In genomic region chr5:127812570-127812969, GRCh38 we compare ENCODE assay signal across 28 cellular contexts.
A peak's percentile ranks its signal among the peaks of the same experiment; 100 is the strongest.
DNase-seq lines count a peak whose midpoint lies in the region; ATAC-seq and TF ChIP-seq lines count a peak whose summit lies in the region.
"Had no signal": no experiment of that assay in that cellular context is flagged by ENCODE, and none has a peak within 500 bp of the region (broad histone marks: within the 10 kb centered on the region; RNA-seq: fewer than 3 reads in every experiment).

No MANE protein-coding gene starts in this region.

- H3K4me1 ChIP-seq in RWPE2 (ENCODE audit: insufficient read depth, poor library complexity, severe bottlenecking), result peaks cover 26% of the 10 kb centered on the region
- H3K4me1 ChIP-seq: testis had no signal

- no peak for TF ChIP-seq CTCF in HFFc6 (IDR thresholded peaks at IDR 0.05)
- TF ChIP-seq CTCF in RWPE2 (IDR thresholded peaks at IDR 0.05; ENCODE audit: poor library complexity, severe bottlenecking), result no peak
- TF ChIP-seq CTCF in progenitor cell of endocrine pancreas (IDR thresholded peaks at IDR 0.05; ENCODE audit: unreplicated experiment), result no peak

- H3K4me1 Mint-ChIP-seq in HFFc6 (ENCODE audit: low read depth) (peaks cover 45% of the 10 kb centered on the region), progenitor cell of endocrine pancreas (ENCODE audit: low read depth) (peaks cover 3% of the 10 kb centered on the region)
- H3K4me1 Mint-ChIP-seq: activated B cell treated with CpG ODN at 0.5 μM for 24 hours; activated CD4-positive, alpha-beta memory T cell treated with anti-CD3 and anti-CD28 coated beads, Interleukin-2, amount 10 ng/mL, durations not matched to agents 7 days and 5 days had no signal

- H3K27ac Mint-ChIP-seq in HFFc6, result peak overlapping the region; percentile 3; the same call in 1 of the 2 replicates
- peak overlapping the region; percentile 53 for H3K27ac Mint-ChIP-seq in progenitor cell of endocrine pancreas
- H3K27ac Mint-ChIP-seq: activated B cell treated with CpG ODN at 0.5 μM for 24 hours; activated CD4-positive, alpha-beta memory T cell treated with anti-CD3 and anti-CD28 coated beads, Interleukin-2, amount 10 ng/mL, durations not matched to agents 7 days and 5 days had no signal

- H3K27me3 Mint-ChIP-seq in HFFc6 (ENCODE audit: insufficient read depth) (no peaks in the 10 kb centered on the region), progenitor cell of endocrine pancreas (no peaks in the 10 kb centered on the region)

- peak overlapping the region; percentile 85 for H3K27ac ChIP-seq in RWPE2 (ENCODE audit: poor library complexity, severe bottlenecking)
- H3K27ac ChIP-seq: testis, uterus had no signal

- no peaks in the 10 kb centered on the region for H3K27me3 ChIP-seq in RWPE2 (ENCODE audit: insufficient read depth, poor library complexity, severe bottlenecking)
- H3K27me3 ChIP-seq: testis, uterus had no signal

- no peaks in the 10 kb centered on the region for H3K9me3 Mint-ChIP-seq in HFFc6
- H3K9me3 Mint-ChIP-seq in progenitor cell of endocrine pancreas (ENCODE audit: low read depth), result no peaks in the 10 kb centered on the region
- H3K9me3 Mint-ChIP-seq: activated B cell treated with CpG ODN at 0.5 μM for 24 hours; activated CD4-positive, alpha-beta memory T cell treated with anti-CD3 and anti-CD28 coated beads, Interleukin-2, amount 10 ng/mL, durations not matched to agents 7 days and 5 days; neural crest cell had no signal

- H3K36me3 Mint-ChIP-seq in HFFc6 (ENCODE audit: low read depth) (peaks cover 4% of the 10 kb centered on the region; the same call in 1 of the 2 replicates), progenitor cell of endocrine pancreas (ENCODE audit: insufficient read depth) (no peaks in the 10 kb centered on the region)

- H3K4me3 Mint-ChIP-seq in HFFc6 (peak overlapping the region; percentile 54; the same call in 1 of the 2 replicates), progenitor cell of endocrine pancreas (ENCODE audit: low read depth) (no peak overlapping the region)
- H3K4me3 Mint-ChIP-seq: activated B cell treated with CpG ODN at 0.5 μM for 24 hours; activated CD4-positive, alpha-beta memory T cell treated with anti-CD3 and anti-CD28 coated beads, Interleukin-2, amount 10 ng/mL, durations not matched to agents 7 days and 5 days; neural crest cell had no signal

- no peak for DNase-seq in HFFc6
- DNase-seq in RWPE2 (ENCODE audit: low spot score), result no peak
- no peak for DNase-seq in progenitor cell of endocrine pancreas (ENCODE audit: low spot score, unreplicated experiment)
- DNase-seq in dedifferentiated amniotic fluid mesenchymal stem cell (ENCODE audit: extremely low spot score), result no peak
- DNase-seq in 8988T, result no peak
- DNase-seq: activated B cell treated with CpG ODN at 0.5 μM for 24 hours; activated CD4-positive, alpha-beta memory T cell treated with anti-CD3 and anti-CD28 coated beads, Interleukin-2, amount 10 ng/mL, durations not matched to agents 7 days and 5 days; activated gamma-delta T cell treated with Interleukin-2 at 50 U/mL for 16 hours; activated T-cell treated with anti-CD3 and anti-CD28 coated beads for 4 hours; amniotic stem cell; dermis blood vessel endothelial cell; foreskin melanocyte; hypothalamus; islet precursor cell; mucosa of descending colon; NCI-H1417 treated with DMSO at 0.1 percent for 48 hours; NCI-H2107; NCI-H510A; stimulated activated CD4-positive, alpha-beta T cell treated with anti-CD3 and anti-CD28 coated beads, Interleukin-2, amount 100 ng/mL, for 48 hours; stimulated activated naive CD4-positive, alpha-beta T cell; T1000; testis; uterus had no signal

- H3K9me3 ChIP-seq in RWPE2 (ENCODE audit: severe bottlenecking), result no peaks in the 10 kb centered on the region
- H3K9me3 ChIP-seq: mucosa of descending colon, testis, uterus had no signal

- ATAC-seq in RWPE2 (ENCODE audit: low read depth) (peak; percentile 55), esophagus mucosa (peak; percentile 87), GM19351 (IDR thresholded peaks at IDR 0.05; ENCODE audit: unreplicated experiment) (no peak), HG02973 (IDR thresholded peaks at IDR 0.05; ENCODE audit: unreplicated experiment) (no peak)
- ATAC-seq: HCT116, mucosa of descending colon had no signal

- no peak overlapping the region for H3K4me3 ChIP-seq in RWPE2 (ENCODE audit: severe bottlenecking)
- H3K4me3 ChIP-seq: mucosa of descending colon, testis, uterus had no signal

- H3K36me3 ChIP-seq in RWPE2 (ENCODE audit: low read depth), result no peaks in the 10 kb centered on the region
- H3K36me3 ChIP-seq: uterus had no signal

Comparison
In these comparisons a context has a peak if more than half of its experiments do, and no peak if none do; other contexts are left out.
1. ATAC-seq: peak in RWPE2 (single experiment) and esophagus mucosa (single experiment); none in GM19351 (single experiment) and HG02973 (single experiment).